13 cellular contexts compared by ENCODE assay signal in the genomic region with DNA sequence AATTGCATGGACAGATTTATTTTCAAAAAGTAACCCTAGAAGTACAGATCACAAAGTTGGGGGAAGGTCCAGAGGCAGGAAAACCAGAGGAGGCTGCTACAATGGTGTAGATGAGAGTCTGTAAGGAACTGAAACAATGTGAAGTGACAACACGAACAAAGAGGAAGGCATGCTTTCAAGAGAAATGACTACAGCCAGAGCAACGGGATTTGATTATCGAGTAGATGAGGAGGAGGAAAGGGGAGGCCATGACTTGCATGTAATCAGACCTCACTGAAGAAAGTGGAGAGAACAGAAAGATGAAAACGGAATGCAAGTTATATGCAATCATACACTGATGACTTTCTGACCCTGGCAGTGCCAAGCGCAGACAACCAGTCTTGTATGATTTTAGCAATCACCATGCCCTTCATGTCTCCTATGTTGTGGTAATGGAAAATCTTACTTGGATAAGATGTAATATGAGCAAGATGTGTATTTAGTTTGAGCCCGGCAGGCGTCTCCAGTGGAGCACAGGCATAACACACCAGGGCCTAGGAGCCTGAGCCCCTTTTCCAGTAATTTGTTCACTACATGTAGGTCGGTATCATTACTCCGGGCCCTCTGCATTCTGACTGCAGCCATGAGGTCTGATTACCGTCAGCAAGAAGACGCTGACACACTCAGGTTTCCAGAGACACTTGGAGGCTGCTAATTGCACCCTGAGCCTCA. TPM values are rescaled to one million over a fixed set of nuclear protein-coding genes. Genes with fewer than 3 reads are reported as not detected.
A peak's percentile ranks its signal among the peaks of the same experiment; 100 is the strongest.
DNase-seq lines count a peak whose midpoint lies in the region; ATAC-seq and TF ChIP-seq lines count a peak whose summit lies in the region.
"Had no signal": no experiment of that assay in that cellular context is flagged by ENCODE, and none has a peak within 500 bp of the region (broad histone marks: within the 10 kb centered on the region; RNA-seq: fewer than 3 reads in every experiment).

No MANE protein-coding gene starts in this region.

- peak overlapping the region in 1 of 2 experiments; percentile 58; a peak in 1 of 4 replicates for H4K8ac ChIP-seq in IMR-90 (ENCODE audit: low read depth in 2 of 2, low read length in 2 of 2)

- peak overlapping the region; percentile 71 for H2AK5ac ChIP-seq in IMR-90 (ENCODE audit: low read depth, low read length)

- WGBS in IMR-90 (ENCODE audit: extremely low coverage in 2 of 2, insufficient read length in 1 of 2), 2 experiments, result 93% methylated on average over 6 of the region's 11 CpGs; no CpG with 5 or more reads in 1 of the 2 experiments

- H3K4me1 Mint-ChIP-seq in activated T-helper 2 cell treated with anti-CD3 and anti-CD28 coated beads, Interferon-gamma antibody, Interleukin-2, Interleukin-4, amounts not matched to agents 10 μg/mL and 5 μg/mL and 100 μg/mL, durations not matched to agents 14 hours and 24 hours and 36 hours (ENCODE audit: low read depth), result peaks cover 33% of the 10 kb centered on the region
- H3K4me1 Mint-ChIP-seq: naive B cell had no signal

- no peaks in the 10 kb centered on the region for H3K27me3 ChIP-seq in IMR-90 (ENCODE audit: control insufficient read depth, insufficient read depth, low read length)
- no peaks in the 10 kb centered on the region for H3K27me3 ChIP-seq in mucosa of rectum (ENCODE audit: control insufficient read depth in 2 of 2, insufficient read depth in 2 of 2, low read length in 2 of 2)

- BruUV-seq in IMR-90 (replicated peaks; lab: Mats Ljungman, UMichigan), result no TSS peak

- peak overlapping the region; percentile 21; the same call in 1 of the 2 replicates for H4K91ac ChIP-seq in IMR-90 (ENCODE audit: insufficient read depth, low read depth, low read length)

- H2BK15ac ChIP-seq in IMR-90 (ENCODE audit: low read depth, low read length), result peak overlapping the region; percentile 51; the same call in 2 of the 3 replicates

- no peaks in the 10 kb centered on the region for H3K27me3 Mint-ChIP-seq in activated T-helper 2 cell treated with anti-CD3 and anti-CD28 coated beads, Interferon-gamma antibody, Interleukin-2, Interleukin-4, amounts not matched to agents 10 μg/mL and 5 μg/mL and 100 μg/mL, durations not matched to agents 14 hours and 24 hours and 36 hours (ENCODE audit: low read depth)
- H3K27me3 Mint-ChIP-seq: naive B cell had no signal

- CTCF ChIA-PET in IMR-90 (lab: Yijun Ruan, JAX), result no interaction called here

- H3K9ac ChIP-seq in IMR-90 (ENCODE audit: low read depth, low read length) (no peak overlapping the region), mucosa of rectum (ENCODE audit: low read depth in 1 of 2, low read length in 2 of 2) (no peak overlapping the region)

- peak overlapping the region; percentile 61 for H3K4ac ChIP-seq in IMR-90 (ENCODE audit: low read depth, low read length)

- peak overlapping the region; percentile 61; the same call in 1 of the 2 replicates for H2BK20ac ChIP-seq in IMR-90 (ENCODE audit: low read depth, low read length)

- DNase-seq in Ammon's horn (ENCODE audit: low spot score) (peak; percentile 24), IMR-90 (no peak), NCI-H82 treated with DMSO at 0.1 percent for 48 hours (lab: John Stamatoyannopoulos, UW; ENCODE audit: unreplicated experiment) (no peak), NCI-H2081 (lab: John Stamatoyannopoulos, UW) (no peak)
- DNase-seq in activated T-helper 2 cell treated with anti-CD3 and anti-CD28 coated beads, Interferon-gamma antibody, Interleukin-2, Interleukin-4, amounts not matched to agents 10 μg/mL and 5 μg/mL and 100 μg/mL, durations not matched to agents 14 hours and 24 hours and 36 hours (ENCODE audit: low spot score), result no peak
- DNase-seq: activated CD8-positive, alpha-beta memory T cell treated with anti-CD3 and anti-CD28 coated beads, Interleukin-2, amount 50 U/mL, for 4 hours; H9; naive B cell; NCI-H1694 treated with DMSO at 0.1 percent for 48 hours had no signal

- no peak overlapping the region for H3K27ac ChIP-seq in IMR-90 (ENCODE audit: insufficient read depth, low read length)
- H3K27ac ChIP-seq in mucosa of rectum (ENCODE audit: low read depth in 2 of 2, low read length in 2 of 2), result peak overlapping the region; percentile 49 to 73

- no peaks in the 10 kb centered on the region for H4K20me1 ChIP-seq in IMR-90 (ENCODE audit: insufficient read depth, low read length)

- intact Hi-C loops in IMR-90 (cut with micrococcal nuclease), result no loop called here
- intact Hi-C loops in activated T-helper 2 cell treated with anti-CD3 and anti-CD28 coated beads, Interferon-gamma antibody, Interleukin-2, Interleukin-4, amounts not matched to agents 10 μg/mL and 5 μg/mL and 100 μg/mL, durations not matched to agents 14 hours and 24 hours and 36 hours (cut with micrococcal nuclease), result no loop called here

- H3K9me3 Mint-ChIP-seq in activated T-helper 2 cell treated with anti-CD3 and anti-CD28 coated beads, Interferon-gamma antibody, Interleukin-2, Interleukin-4, amounts not matched to agents 10 μg/mL and 5 μg/mL and 100 μg/mL, durations not matched to agents 14 hours and 24 hours and 36 hours, result no peaks in the 10 kb centered on the region
- H3K9me3 Mint-ChIP-seq: H9; naive B cell; T-helper 2 cell treated with Interferon-gamma antibody and Interleukin-4, amounts not matched to agents 5 μg/mL and 100 μg/mL, for 36 hours had no signal

- peak overlapping the region; percentile 3; the same call in 1 of the 2 replicates for H3K14ac ChIP-seq in IMR-90 (replicated peaks; ENCODE audit: low read depth, low read length)

- H2AK9ac ChIP-seq in IMR-90 (replicated peaks; ENCODE audit: low read depth, low read length, poor library complexity), result no peak overlapping the region

- no peak for ATAC-seq in IMR-90 (ENCODE audit: low read depth)
- ATAC-seq in HG03520 (IDR thresholded peaks at IDR 0.05; ENCODE audit: unreplicated experiment), result no peak
- ATAC-seq in GM21360 (IDR thresholded peaks at IDR 0.05; ENCODE audit: unreplicated experiment), result no peak

- no peak for TF ChIP-seq POLR2A in IMR-90 (IDR thresholded peaks at IDR 0.05; ENCODE audit: low read depth, low read length)

- in situ Hi-C loops in IMR-90 (cut with MboI; ENCODE audit: low sequenced_read_pairs), result no loop called here

- H3K9me3 ChIP-seq in IMR-90 (ENCODE audit: control insufficient read depth, insufficient read depth, low read length), result no peaks in the 10 kb centered on the region
- H3K9me3 ChIP-seq in mucosa of rectum (ENCODE audit: control insufficient read depth in 2 of 2, low read length in 2 of 2), result no peaks in the 10 kb centered on the region

- dilution Hi-C loops in IMR-90 (cut with HindIII; ENCODE audit: low sequenced_read_pairs, unreplicated experiment), result no loop called here

- peak overlapping the region; percentile 67 for H2BK120ac ChIP-seq in IMR-90 (ENCODE audit: low read depth, low read length)

- H3K23ac ChIP-seq in IMR-90 (ENCODE audit: low read depth, low read length), result peak overlapping the region; percentile 18; the same call in 1 of the 2 replicates

- H4K5ac ChIP-seq in IMR-90 (ENCODE audit: low read depth, low read length), result peak overlapping the region; percentile 30

- no peak for TF ChIP-seq RAD21 in IMR-90 (IDR thresholded peaks at IDR 0.05; ENCODE audit: low read length)

- peaks cover 12% of the 10 kb centered on the region for H3K36me3 Mint-ChIP-seq in activated T-helper 2 cell treated with anti-CD3 and anti-CD28 coated beads, Interferon-gamma antibody, Interleukin-2, Interleukin-4, amounts not matched to agents 10 μg/mL and 5 μg/mL and 100 μg/mL, durations not matched to agents 14 hours and 24 hours and 36 hours (ENCODE audit: low read depth)

- no peak overlapping the region for H2AFZ ChIP-seq in IMR-90 (replicated peaks; ENCODE audit: low read length, poor library complexity)

- H3K56ac ChIP-seq in IMR-90 (ENCODE audit: extremely low read depth, insufficient read depth, low read length), result no peak overlapping the region

- no peak overlapping the region for H2BK5ac ChIP-seq in IMR-90 (ENCODE audit: low read depth, low read length, poor library complexity, severe bottlenecking)

- H3K4me2 ChIP-seq in IMR-90 (ENCODE audit: low read depth, low read length), result no peak overlapping the region

- TF ChIP-seq CTCF in IMR-90 (conservative IDR thresholded peaks at IDR 0.05; ENCODE audit: low read depth, low read length), result no peak

- H3K4me3 Mint-ChIP-seq in activated T-helper 2 cell treated with anti-CD3 and anti-CD28 coated beads, Interferon-gamma antibody, Interleukin-2, Interleukin-4, amounts not matched to agents 10 μg/mL and 5 μg/mL and 100 μg/mL, durations not matched to agents 14 hours and 24 hours and 36 hours (ENCODE audit: low read depth), result no peak overlapping the region
- H3K4me3 Mint-ChIP-seq: H9; naive B cell; T-helper 2 cell treated with Interferon-gamma antibody and Interleukin-4, amounts not matched to agents 5 μg/mL and 100 μg/mL, for 36 hours had no signal

- no peaks in the 10 kb centered on the region for H3K36me3 ChIP-seq in IMR-90 (ENCODE audit: control insufficient read depth, insufficient read depth, low read length)
- H3K36me3 ChIP-seq in mucosa of rectum (ENCODE audit: control insufficient read depth in 2 of 2, insufficient read depth in 2 of 2, low read length in 2 of 2), result no peaks in the 10 kb centered on the region

- peaks cover 0 to 36% of the 10 kb centered on the region in 2 experiments; a peak in 2 of 4 replicates for H3K79me1 ChIP-seq in IMR-90 (ENCODE audit: low read depth in 1 of 2, low read length in 2 of 2)

- POLR2A ChIA-PET in IMR-90 (lab: Charles Lee; ENCODE audit: unreplicated experiment), result no interaction called here

- H3K18ac ChIP-seq in IMR-90 (ENCODE audit: low read depth, low read length), result peak overlapping the region; percentile 17; the same call in 1 of the 2 replicates

- peaks cover 14% of the 10 kb centered on the region for H3K4me1 ChIP-seq in IMR-90 (ENCODE audit: control insufficient read depth, insufficient read depth, low read length)
- H3K4me1 ChIP-seq in mucosa of rectum (ENCODE audit: control insufficient read depth in 2 of 2, insufficient read depth in 2 of 2, low read length in 2 of 2), result peaks cover 25 to 29% of the 10 kb centered on the region in 2 donors

- H3K4me3 ChIP-seq in IMR-90 (ENCODE audit: insufficient read depth, low read depth, low read length), result no peak overlapping the region
- H3K4me3 ChIP-seq in mucosa of rectum (ENCODE audit: low read length in 2 of 2), result no peak overlapping the region

- H3K27ac Mint-ChIP-seq in activated T-helper 2 cell treated with anti-CD3 and anti-CD28 coated beads, Interferon-gamma antibody, Interleukin-2, Interleukin-4, amounts not matched to agents 10 μg/mL and 5 μg/mL and 100 μg/mL, durations not matched to agents 14 hours and 24 hours and 36 hours, result peak overlapping the region; percentile 8
- H3K27ac Mint-ChIP-seq: H9; T-helper 2 cell treated with Interferon-gamma antibody and Interleukin-4, amounts not matched to agents 5 μg/mL and 100 μg/mL, for 36 hours had no signal

- H3K9me1 ChIP-seq in IMR-90 (ENCODE audit: insufficient read depth, low read length), result peaks cover 23% of the 10 kb centered on the region

RNA-seq across cellular contexts. Expression of gene FAM83C, which starts 34.0 kb away (rescaled TPM):
- total RNA-seq in IMR-90 (2012; rRNA removed), result not detected in 2 replicates
- polyA plus RNA-seq in IMR-90 (2012; rRNA removed), result 0.02 and 0.03 TPM in 2 replicates
- polyA plus RNA-seq in IMR-90 (2012; cell fraction: cytosol; rRNA removed), result 0.02 TPM in 1 of 2 replicates, not detected in the other
- polyA plus RNA-seq in IMR-90 (2012; cell fraction: nucleus; rRNA removed; ENCODE audit: low replicate concordance), result 0.03 and 0.13 TPM in 2 replicates
- total RNA-seq in activated T-helper 2 cell treated with anti-CD3 and anti-CD28 coated beads, Interferon-gamma antibody, Interleukin-2, Interleukin-4, amounts not matched to agents 10 μg/mL and 5 μg/mL and 100 μg/mL, durations not matched to agents 14 hours and 24 hours and 36 hours, result not detected in 2 replicates
- total RNA-seq: H9 had no signal

RNA-seq across cellular contexts. Expression of gene EIF6, which starts 41.6 kb away (rescaled TPM):
- 215 and 227 TPM in 2 replicates for total RNA-seq in IMR-90 (2012; rRNA removed)
- 215 and 258 TPM in 2 replicates for polyA plus RNA-seq in IMR-90 (2012; rRNA removed)
- 163 and 323 TPM in 2 replicates for polyA plus RNA-seq in IMR-90 (2012; cell fraction: cytosol; rRNA removed)
- 385 and 588 TPM in 2 replicates for polyA plus RNA-seq in IMR-90 (2012; cell fraction: nucleus; rRNA removed; ENCODE audit: low replicate concordance)
- 179 and 183 TPM in 2 replicates for total RNA-seq in activated T-helper 2 cell treated with anti-CD3 and anti-CD28 coated beads, Interferon-gamma antibody, Interleukin-2, Interleukin-4, amounts not matched to agents 10 μg/mL and 5 μg/mL and 100 μg/mL, durations not matched to agents 14 hours and 24 hours and 36 hours

RNA-seq across cellular contexts. Expression of gene MMP24OS, which starts 48.3 kb away (rescaled TPM):
- total RNA-seq in IMR-90 (2012; rRNA removed), result 5.9 and 7.2 TPM in 2 replicates
- polyA plus RNA-seq in IMR-90 (2012; rRNA removed), result 64.9 and 67.6 TPM in 2 replicates
- 56.9 and 92.5 TPM in 2 replicates for polyA plus RNA-seq in IMR-90 (2012; cell fraction: cytosol; rRNA removed)
- polyA plus RNA-seq in IMR-90 (2012; cell fraction: nucleus; rRNA removed; ENCODE audit: low replicate concordance), result 54.7 and 75.9 TPM in 2 replicates
- total RNA-seq in activated T-helper 2 cell treated with anti-CD3 and anti-CD28 coated beads, Interferon-gamma antibody, Interleukin-2, Interleukin-4, amounts not matched to agents 10 μg/mL and 5 μg/mL and 100 μg/mL, durations not matched to agents 14 hours and 24 hours and 36 hours, result 31.4 and 33.0 TPM in 2 replicates
